ENCODE assay signal across 30 cellular contexts in genomic region chr5:177092178-177093081, GRCh38. TPM values are rescaled to one million over a fixed set of nuclear protein-coding genes. Genes with fewer than 3 reads are reported as not detected.
DNase-seq lines count a peak whose midpoint lies in the region; ATAC-seq, FAIRE-seq and TF ChIP-seq lines count a peak whose summit lies in the region.
"Had no signal": no experiment of that assay in that cellular context is flagged by ENCODE, and none has a peak within 500 bp of the region (broad histone marks: within the 10 kb centered on the region; RNA-seq: fewer than 3 reads in every experiment).

No MANE protein-coding gene starts in this region.

- H3K9me3 ChIP-seq in HepG2 (ENCODE audit: low read length) (no peaks in the 10 kb centered on the region), right lobe of liver (no peaks in the 10 kb centered on the region), K562 (replicated peaks; ENCODE audit: control insufficient read depth, insufficient read depth, low read depth, low read length) (no peaks in the 10 kb centered on the region), osteoblast (ENCODE audit: low read depth, low read length) (no peaks in the 10 kb centered on the region), smooth muscle cell (replicated peaks; ENCODE audit: low read depth) (no peaks in the 10 kb centered on the region)
- H3K9me3 ChIP-seq: BE2C, BLaER1 had no signal

- H3K36me3 ChIP-seq in HepG2 (replicated peaks in 1 of 2; ENCODE audit: control insufficient read depth in 1 of 2, insufficient read depth in 2 of 2, low read length in 2 of 2) (peaks cover 35 to 67% of the 10 kb centered on the region in 2 experiments), right lobe of liver (peaks cover 0 to 30% (median 15%) of the 10 kb centered on the region in 4 donors), K562 (ENCODE audit: control insufficient read depth, insufficient read depth, low read length) (peaks cover 5% of the 10 kb centered on the region; the same call in 2 of the 3 replicates), osteoblast (ENCODE audit: insufficient read depth, low read length) (no peaks in the 10 kb centered on the region), smooth muscle cell (ENCODE audit: low read depth) (no peaks in the 10 kb centered on the region)
- H3K36me3 ChIP-seq: BE2C, BLaER1 had no signal

- TF ChIP-seq CTCF in HepG2 (CRISPR knock-in tag; IDR thresholded peaks at IDR 0.05) (no peak), right lobe of liver (IDR thresholded peaks at IDR 0.05) (no peak), K562 (IDR thresholded peaks at IDR 0.05 in 2 of 3, conservative IDR thresholded peaks at IDR 0.05 in 1 of 3; ENCODE audit: insufficient read depth in 2 of 3, low read depth in 1 of 3, low read length in 3 of 3) (no peak), nephron progenitor cell (IDR thresholded peaks at IDR 0.05) (no peak), osteoblast (IDR thresholded peaks at IDR 0.05; ENCODE audit: extremely low read depth, low read depth, low read length) (no peak), smooth muscle cell (IDR thresholded peaks at IDR 0.05; ENCODE audit: borderline replicate concordance, insufficient read depth, poor library complexity, severe bottlenecking) (no peak)

- peaks cover 7% of the 10 kb centered on the region for H4K20me1 ChIP-seq in HepG2 (ENCODE audit: insufficient read depth, low read length)
- no peaks in the 10 kb centered on the region for H4K20me1 ChIP-seq in K562 (replicated peaks; ENCODE audit: control insufficient read depth, insufficient read depth, low read length)
- H4K20me1 ChIP-seq in osteoblast (ENCODE audit: insufficient read depth, low read length) = no peaks in the 10 kb centered on the region
- no peaks in the 10 kb centered on the region for H4K20me1 ChIP-seq in smooth muscle cell (ENCODE audit: low read depth)
- H4K20me1 ChIP-seq: BLaER1 had no signal

- H3K27ac Mint-ChIP-seq in nephron progenitor cell = peak overlapping the region; percentile 25
- H3K27ac Mint-ChIP-seq: CD4-positive, alpha-beta memory T cell; CD4-positive, CD25-positive, alpha-beta regulatory T cell; CD8-positive, alpha-beta memory T cell had no signal

- H3K4me2 ChIP-seq in HepG2 (ENCODE audit: low read depth, low read length) (no peak overlapping the region), K562 (ENCODE audit: insufficient read depth, low read length) (no peak overlapping the region), osteoblast (ENCODE audit: insufficient read depth, low read length) (no peak overlapping the region), smooth muscle cell (no peak overlapping the region)
- H3K4me2 ChIP-seq: BLaER1 had no signal

- H3K27me3 Mint-ChIP-seq in nephron progenitor cell (ENCODE audit: low read depth, poor library complexity) = peaks cover 17% of the 10 kb centered on the region

- TF ChIP-seq EP300 in HepG2 (IDR thresholded peaks at IDR 0.05; ENCODE audit: low read depth in 2 of 2, low read length in 2 of 2) = no peak
- TF ChIP-seq EP300 in HepG2 (CRISPR knock-in tag; IDR thresholded peaks at IDR 0.05; ENCODE audit: borderline replicate concordance) = no peak
- no peak for TF ChIP-seq EP300 in K562 (IDR thresholded peaks at IDR 0.05; ENCODE audit: low read length)

- H3K4me1 ChIP-seq in HepG2 (ENCODE audit: insufficient read depth, low read length) = peaks cover 93% of the 10 kb centered on the region
- peaks cover 2 to 59% (median 23%) of the 10 kb centered on the region in 4 donors for H3K4me1 ChIP-seq in right lobe of liver
- peaks cover 12 to 51% of the 10 kb centered on the region in 2 experiments; a peak in 3 of 5 replicates for H3K4me1 ChIP-seq in K562 (replicated peaks in 1 of 2; ENCODE audit: control insufficient read depth in 2 of 2, insufficient read depth in 2 of 2, low read length in 2 of 2)
- no peaks in the 10 kb centered on the region for H3K4me1 ChIP-seq in osteoblast (ENCODE audit: insufficient read depth, low read length)
- H3K4me1 ChIP-seq in smooth muscle cell (ENCODE audit: low read depth) = peaks cover 5% of the 10 kb centered on the region

- H3K9me3 Mint-ChIP-seq in nephron progenitor cell = no peaks in the 10 kb centered on the region
- H3K9me3 Mint-ChIP-seq: CD4-positive, alpha-beta memory T cell; CD4-positive, CD25-positive, alpha-beta regulatory T cell; CD8-positive, alpha-beta memory T cell had no signal

- TF ChIP-seq RAD21 in HepG2 (CRISPR knock-in tag; IDR thresholded peaks at IDR 0.05) = no peak
- no peak for TF ChIP-seq RAD21 in K562 (CRISPR knock-in tag; conservative IDR thresholded peaks at IDR 0.05 in 1 of 2, IDR thresholded peaks at IDR 0.05 in 1 of 2)

- peak in 1 of 2 experiments; percentile 13; a peak in 2 of 4 replicates for TF ChIP-seq POLR2A in HepG2 (IDR thresholded peaks at IDR 0.05; ENCODE audit: insufficient read depth in 1 of 2, low read depth in 2 of 2, low read length in 2 of 2)
- no peak for TF ChIP-seq POLR2A in right lobe of liver (IDR thresholded peaks at IDR 0.05)
- TF ChIP-seq POLR2A in K562 (conservative IDR thresholded peaks at IDR 0.05) = no peak

- H3K27ac ChIP-seq in HepG2 (ENCODE audit: extremely low read length, insufficient read depth, low read length) = peak overlapping the region; percentile 24
- H3K27ac ChIP-seq in right lobe of liver = no peak overlapping the region
- no peak overlapping the region for H3K27ac ChIP-seq in K562 (ENCODE audit: extremely low read depth, low read depth, low read length)
- H3K27ac ChIP-seq in osteoblast (ENCODE audit: low read depth, low read length) = no peak overlapping the region
- H3K27ac ChIP-seq in smooth muscle cell (ENCODE audit: low read depth) = no peak overlapping the region
- H3K27ac ChIP-seq: 22Rv1, BLaER1 had no signal

- no TSS peak for BruUV-seq in HepG2 (replicated peaks; lab: Mats Ljungman, UMichigan)
- no TSS peak for BruUV-seq in K562 (replicated peaks; lab: Mats Ljungman, UMichigan)

- H2AFZ ChIP-seq in HepG2 (ENCODE audit: low read length) (no peak overlapping the region), K562 (ENCODE audit: low read depth, low read length) (no peak overlapping the region), osteoblast (ENCODE audit: low read length) (no peak overlapping the region), smooth muscle cell (ENCODE audit: low read depth) (no peak overlapping the region)

- H3K9ac ChIP-seq in HepG2 (ENCODE audit: insufficient read depth, low read depth, low read length) (no peak overlapping the region), K562 (ENCODE audit: insufficient read depth in 1 of 2, low read depth in 2 of 2, low read length in 2 of 2) (no peak overlapping the region), smooth muscle cell (ENCODE audit: low read depth) (no peak overlapping the region)
- H3K9ac ChIP-seq: BLaER1 had no signal

- no peaks in the 10 kb centered on the region for H3F3A ChIP-seq in smooth muscle cell (ENCODE audit: low read depth)

- intact Hi-C loops in HepG2 (cut with micrococcal nuclease; ENCODE audit: unreplicated experiment) = no loop called here
- intact Hi-C loops in right lobe of liver (cut with DNase I) = no loop called here
- intact Hi-C loops in K562 (cut with micrococcal nuclease) = no loop called here

- 84% methylated on average over 14 of the region's 32 CpGs for WGBS in HepG2 (ENCODE audit: low lambda C conversion rate)
- no CpG with 5 or more reads among the region's 32 CpGs for WGBS in right lobe of liver (ENCODE audit: insufficient coverage, low coverage, low lambda C conversion rate, missing lambda C conversion rate)
- WGBS in K562 (ENCODE audit: insufficient coverage, low coverage, missing lambda C conversion rate) = 81% methylated on average over 23 of the region's 32 CpGs
- 94% methylated on average over 32 of the region's 32 CpGs for WGBS in smooth muscle cell (ENCODE audit: low lambda C conversion rate)

- CTCF ChIA-PET in HepG2 (lab: Yijun Ruan, JAX; ENCODE audit: low intra/inter-chr PET ratio, low total read pairs) (no interaction called here), K562 (lab: Yijun Ruan, JAX; ENCODE audit: low intra/inter-chr PET ratio) (no interaction called here)

- DNase-seq in HepG2 (ENCODE audit: low spot score) (no peak), right lobe of liver (no peak), K562 (ENCODE audit: extremely low read depth in 1 of 4, low spot score in 3 of 4) (no peak), nephron progenitor cell (no peak), osteoblast (ENCODE audit: insufficient read length, low spot score, missing footprints) (peak; percentile 67), smooth muscle cell (lab: John Stamatoyannopoulos, UW; ENCODE audit: unreplicated experiment) (no peak), SKM-1 (lab: John Stamatoyannopoulos, UW; ENCODE audit: unreplicated experiment) (no peak)
- DNase-seq in activated CD8-positive, alpha-beta memory T cell treated with anti-CD3 and anti-CD28 coated beads, Interleukin-2, amount 50 U/mL, for 4 hours = no peak
- DNase-seq: ACHN; BE2C; C1 segment of cervical spinal cord; CD4-positive, alpha-beta memory T cell; CD4-positive, CD25-positive, alpha-beta regulatory T cell; CD8-positive, alpha-beta memory T cell; COR-L47; DMS 273 treated with DMSO at 0.1 percent for 48 hours; DMS153; DMS53; DMS79; DND-41; EL; GDM1 had no signal

- ATAC-seq in HepG2 (no peak), right lobe of liver (no peak), K562 (no peak)
- ATAC-seq: GM12878 had no signal

- H3K27me3 ChIP-seq in HepG2 (ENCODE audit: control insufficient read depth in 1 of 2, insufficient read depth in 2 of 2, low read length in 2 of 2) = no peaks in the 10 kb centered on the region; a peak in 1 of 5 replicates
- no peaks in the 10 kb centered on the region for H3K27me3 ChIP-seq in right lobe of liver
- no peaks in the 10 kb centered on the region for H3K27me3 ChIP-seq in K562 (ENCODE audit: control insufficient read depth in 2 of 2, insufficient read depth in 2 of 2, low read length in 2 of 2)
- peaks cover 10% of the 10 kb centered on the region for H3K27me3 ChIP-seq in osteoblast (ENCODE audit: insufficient read depth, low read length)
- H3K27me3 ChIP-seq in smooth muscle cell (ENCODE audit: low read depth) = no peaks in the 10 kb centered on the region
- H3K27me3 ChIP-seq: BE2C, BLaER1 had no signal

- H3K4me3 ChIP-seq in HepG2 (replicated peaks in 1 of 3; ENCODE audit: insufficient read depth in 1 of 3, low read depth in 2 of 3, low read length in 3 of 3) = no peak overlapping the region
- H3K4me3 ChIP-seq in right lobe of liver = no peak overlapping the region
- H3K4me3 ChIP-seq in K562 = no peak overlapping the region
- H3K4me3 ChIP-seq in osteoblast (ENCODE audit: insufficient read depth, low read length) = no peak overlapping the region
- no peak overlapping the region for H3K4me3 ChIP-seq in smooth muscle cell
- H3K4me3 ChIP-seq: BLaER1, GM12878 had no signal

- H3K4me1 Mint-ChIP-seq in nephron progenitor cell = peaks cover 35% of the 10 kb centered on the region

- no peak for FAIRE-seq in HepG2 (lab: Jason Lieb, UNC)
- no peak for FAIRE-seq in K562 (lab: Jason Lieb, UNC)
- FAIRE-seq: A204.1, GM12878, GM12892, GM18507, GM19239 had no signal

- in situ Hi-C loops in HepG2 (cut with HindIII; ENCODE audit: extremely low pct_ligation_motif_present, low pct_unique_long_range_greater_than_20kb) = no loop called here
- in situ Hi-C loops in K562 (cut with MboI) = no loop called here

- H3K9me1 ChIP-seq in K562 (ENCODE audit: control insufficient read depth, insufficient read depth, low read length) = no peaks in the 10 kb centered on the region

- H3K79me2 ChIP-seq in HepG2 (ENCODE audit: insufficient read depth, low read length) = peaks cover 43% of the 10 kb centered on the region
- peaks cover 3% of the 10 kb centered on the region; the same call in 2 of the 3 replicates for H3K79me2 ChIP-seq in K562 (ENCODE audit: control insufficient read depth, insufficient read depth, low read length)
- no peaks in the 10 kb centered on the region for H3K79me2 ChIP-seq in osteoblast (ENCODE audit: insufficient read depth, low read length)
- H3K79me2 ChIP-seq in smooth muscle cell (ENCODE audit: low read depth) = no peaks in the 10 kb centered on the region

- POLR2A ChIA-PET in HepG2 (lab: Yijun Ruan, JAX) (no interaction called here), K562 (lab: Yijun Ruan, JAX) (interaction anchor here (0.6 to 1.0 kb wide), 5 partner anchors 12 to 475 kb away, joined by 3 to 4 read pairs (median 3); no protein-coding TSS in a partner anchor)

- H3K36me3 Mint-ChIP-seq in nephron progenitor cell (ENCODE audit: low read depth) = peaks cover 4% of the 10 kb centered on the region
- H3K36me3 Mint-ChIP-seq: CD4-positive, alpha-beta memory T cell; CD4-positive, CD25-positive, alpha-beta regulatory T cell; CD8-positive, alpha-beta memory T cell had no signal

- no peak overlapping the region for H3K4me3 Mint-ChIP-seq in nephron progenitor cell
- H3K4me3 Mint-ChIP-seq: CD14-positive monocyte; CD4-positive, alpha-beta memory T cell; CD4-positive, CD25-positive, alpha-beta regulatory T cell; CD8-positive, alpha-beta memory T cell had no signal

RNA-seq across cellular contexts. Expression of gene FGFR4, which starts 5.7 kb away (rescaled TPM):
- 109 and 219 TPM in 2 replicates for total RNA-seq in HepG2 (2016; rRNA removed; fragmentation: Illumina TruSeq; extraction: Trizol)
- 52.3 and 56.4 TPM in 2 replicates for total RNA-seq in HepG2 (2016; cell fraction: cytosol; rRNA removed; fragmentation: Illumina TruSeq; extraction: Trizol; ENCODE audit: low read depth)
- 90.0 and 222 TPM in 2 replicates for total RNA-seq in HepG2 (2016; cell fraction: insoluble cytoplasmic fraction; rRNA removed; fragmentation: Illumina TruSeq; extraction: Trizol)
- total RNA-seq in HepG2 (2016; cell fraction: membrane; rRNA removed; fragmentation: Illumina TruSeq; extraction: Trizol) = 106 and 116 TPM in 2 replicates
- total RNA-seq in HepG2 (2016; cell fraction: nucleus; rRNA removed; fragmentation: Illumina TruSeq; extraction: Trizol) = 196 and 244 TPM in 2 replicates
- 129 and 188 TPM in 2 replicates for polyA plus RNA-seq in HepG2 (2011; rRNA removed)
- polyA plus RNA-seq in HepG2 (2011; cell fraction: cytosol; rRNA removed) = 134 and 208 TPM in 2 replicates
- polyA plus RNA-seq in HepG2 (2011; cell fraction: nucleus; rRNA removed) = 419 and 525 TPM in 2 replicates
- 133 and 146 TPM in 2 replicates for polyA plus RNA-seq in HepG2 (2012)
- polyA plus RNA-seq in HepG2 (2016; cell fraction: cytosol; fragmentation: Illumina TruSeq; extraction: Trizol; ENCODE audit: low read depth) = 42.6 and 44.6 TPM in 2 replicates
- 85.7 and 113 TPM in 2 replicates for polyA plus RNA-seq in HepG2 (2016; cell fraction: insoluble cytoplasmic fraction; fragmentation: Illumina TruSeq; extraction: Trizol; ENCODE audit: low read depth)
- 86.4 and 98.3 TPM in 2 replicates for polyA plus RNA-seq in HepG2 (2016; cell fraction: membrane; fragmentation: Illumina TruSeq; extraction: Trizol; ENCODE audit: low read depth)
- polyA plus RNA-seq in HepG2 (2016; cell fraction: nucleus; fragmentation: Illumina TruSeq; extraction: Trizol; ENCODE audit: insufficient read depth, low read depth) = 453 and 457 TPM in 2 replicates
- polyA minus RNA-seq in HepG2 (2011; rRNA and poly(A)+ RNA removed; ENCODE audit: low replicate concordance) = 8.0 and 375 TPM in 2 replicates
- 121 and 152 TPM in 2 replicates for polyA minus RNA-seq in HepG2 (2011; cell fraction: cytosol; rRNA and poly(A)+ RNA removed)
- 148 and 160 TPM in 2 replicates for polyA minus RNA-seq in HepG2 (2011; cell fraction: nucleus; rRNA and poly(A)+ RNA removed)
- 10 to 100 TPM; 38.9 to 73.3 (median 55.1) TPM for total RNA-seq in right lobe of liver
- total RNA-seq in K562 (2011; cell fraction: chromatin; rRNA removed; ENCODE audit: low replicate concordance) = 41.6 and 132 TPM in 2 replicates
- 128 and 136 TPM in 2 replicates for total RNA-seq in K562 (2011; cell fraction: nucleolus; rRNA removed)
- 69.4 and 76.7 TPM in 2 replicates for total RNA-seq in K562 (2011; cell fraction: nucleoplasm; rRNA removed)
- total RNA-seq in K562 (2014; rRNA removed) = 19.1 and 25.8 TPM in 2 replicates
- total RNA-seq in K562 (2014; rRNA removed; fragmentation: Illumina TruSeq; extraction: Trizol) = 2.5 and 5.2 TPM in 2 replicates
- 7.5 and 7.8 TPM in 2 replicates for total RNA-seq in K562 (2015; rRNA removed; fragmentation: Illumina TruSeq; extraction: Trizol)
- total RNA-seq in K562 (2021) = 32.2 and 35.4 TPM in 2 replicates
- polyA plus RNA-seq in K562 (2011; rRNA removed) = 14.8 and 21.0 TPM in 2 replicates
- 21.8 and 41.8 TPM in 2 replicates for polyA plus RNA-seq in K562 (2011; cell fraction: cytosol; rRNA removed)
- 77.2 and 115 TPM in 2 replicates for polyA plus RNA-seq in K562 (2011; cell fraction: nucleus; rRNA removed)
- 11.4 and 14.2 TPM in 2 replicates for polyA plus RNA-seq in K562 (2012)
- 7.0 and 15.9 TPM in 2 replicates for polyA plus RNA-seq in K562 (2014; fragmentation: Illumina TruSeq; extraction: Trizol)
- under 1 TPM; 0.76 to 0.89 TPM for polyA plus RNA-seq in K562 (2014; fragmentation: Nextera tagmentation; extraction: Ambion mirVana)
- 17.9 and 24.9 TPM in 2 replicates for polyA plus RNA-seq in K562 (2014; rRNA removed)
- polyA minus RNA-seq in K562 (2011; rRNA and poly(A)+ RNA removed) = 7.1 and 8.8 TPM in 2 replicates
- 19.2 and 19.8 TPM in 2 replicates for polyA minus RNA-seq in K562 (2011; cell fraction: cytosol; rRNA and poly(A)+ RNA removed)
- 29.4 and 31.4 TPM in 2 replicates for polyA minus RNA-seq in K562 (2011; cell fraction: nucleus; rRNA and poly(A)+ RNA removed)
- total RNA-seq in osteoblast = 0.29 and 1.1 TPM in 2 replicates
- 0.90 and 1.8 TPM in 2 replicates for total RNA-seq in smooth muscle cell
- 0.63 and 1.1 TPM in 2 replicates for polyA plus RNA-seq in smooth muscle cell
- polyA plus RNA-seq: CD14-positive monocyte; CD4-positive, alpha-beta memory T cell had no signal

RNA-seq across cellular contexts. Expression of gene NSD1, which starts 41.1 kb away (rescaled TPM):
- total RNA-seq in HepG2 (2016; rRNA removed; fragmentation: Illumina TruSeq; extraction: Trizol) = 0.09 and 0.18 TPM in 2 replicates
- total RNA-seq in HepG2 (2016; cell fraction: cytosol; rRNA removed; fragmentation: Illumina TruSeq; extraction: Trizol; ENCODE audit: low read depth) = under 0.01 TPM in 1 of 2 replicates, not detected in the other
- 0.04 and 0.09 TPM in 2 replicates for total RNA-seq in HepG2 (2016; cell fraction: insoluble cytoplasmic fraction; rRNA removed; fragmentation: Illumina TruSeq; extraction: Trizol)
- 0.10 and 0.12 TPM in 2 replicates for total RNA-seq in HepG2 (2016; cell fraction: membrane; rRNA removed; fragmentation: Illumina TruSeq; extraction: Trizol)
- total RNA-seq in HepG2 (2016; cell fraction: nucleus; rRNA removed; fragmentation: Illumina TruSeq; extraction: Trizol) = 0.16 and 0.19 TPM in 2 replicates
- polyA plus RNA-seq in HepG2 (2011; rRNA removed) = 0.01 and 0.05 TPM in 2 replicates
- under 0.01 and 0.01 TPM in 2 replicates for polyA plus RNA-seq in HepG2 (2011; cell fraction: cytosol; rRNA removed)
- polyA plus RNA-seq in HepG2 (2011; cell fraction: nucleus; rRNA removed) = 0.06 and 0.09 TPM in 2 replicates
- polyA plus RNA-seq in HepG2 (2012) = 0.01 TPM in 1 of 2 replicates, not detected in the other
- not detected in 2 replicates for polyA plus RNA-seq in HepG2 (2016; cell fraction: cytosol; fragmentation: Illumina TruSeq; extraction: Trizol; ENCODE audit: low read depth)
- not detected in 2 replicates for polyA plus RNA-seq in HepG2 (2016; cell fraction: insoluble cytoplasmic fraction; fragmentation: Illumina TruSeq; extraction: Trizol; ENCODE audit: low read depth)
- polyA plus RNA-seq in HepG2 (2016; cell fraction: membrane; fragmentation: Illumina TruSeq; extraction: Trizol; ENCODE audit: low read depth) = not detected in 2 replicates
- 0.07 and 0.29 TPM in 2 replicates for polyA plus RNA-seq in HepG2 (2016; cell fraction: nucleus; fragmentation: Illumina TruSeq; extraction: Trizol; ENCODE audit: insufficient read depth, low read depth)
- 0.12 and 50.5 TPM in 2 replicates for polyA minus RNA-seq in HepG2 (2011; rRNA and poly(A)+ RNA removed; ENCODE audit: low replicate concordance)
- 0.10 and 0.26 TPM in 2 replicates for polyA minus RNA-seq in HepG2 (2011; cell fraction: cytosol; rRNA and poly(A)+ RNA removed)
- 0.12 and 0.52 TPM in 2 replicates for polyA minus RNA-seq in HepG2 (2011; cell fraction: nucleus; rRNA and poly(A)+ RNA removed)
- total RNA-seq in right lobe of liver = 10 to 100 TPM; 13.1 to 33.1 (median 23.6) TPM
- 86.2 and 191 TPM in 2 replicates for total RNA-seq in K562 (2011; cell fraction: chromatin; rRNA removed; ENCODE audit: low replicate concordance)
- total RNA-seq in K562 (2011; cell fraction: nucleolus; rRNA removed) = 42.7 and 55.9 TPM in 2 replicates
- 72.0 and 78.1 TPM in 2 replicates for total RNA-seq in K562 (2011; cell fraction: nucleoplasm; rRNA removed)
- total RNA-seq in K562 (2014; rRNA removed) = 27.7 and 29.5 TPM in 2 replicates
- total RNA-seq in K562 (2014; rRNA removed; fragmentation: Illumina TruSeq; extraction: Trizol) = 36.7 and 45.4 TPM in 2 replicates
- total RNA-seq in K562 (2015; rRNA removed; fragmentation: Illumina TruSeq; extraction: Trizol) = 39.1 TPM in 2 replicates
- 51.0 and 54.3 TPM in 2 replicates for total RNA-seq in K562 (2021)
- polyA plus RNA-seq in K562 (2011; rRNA removed) = 13.9 and 15.7 TPM in 2 replicates
- 8.4 and 10.3 TPM in 2 replicates for polyA plus RNA-seq in K562 (2011; cell fraction: cytosol; rRNA removed)
- polyA plus RNA-seq in K562 (2011; cell fraction: nucleus; rRNA removed) = 19.7 and 21.4 TPM in 2 replicates
- 16.7 and 20.4 TPM in 2 replicates for polyA plus RNA-seq in K562 (2012)
- polyA plus RNA-seq in K562 (2014; fragmentation: Illumina TruSeq; extraction: Trizol) = 20.9 and 24.7 TPM in 2 replicates
- polyA plus RNA-seq in K562 (2014; fragmentation: Nextera tagmentation; extraction: Ambion mirVana) = 1 to 10 TPM; 3.8 to 5.5 TPM
- polyA plus RNA-seq in K562 (2014; rRNA removed) = 12.4 and 15.8 TPM in 2 replicates
- 50.9 and 58.5 TPM in 2 replicates for polyA minus RNA-seq in K562 (2011; rRNA and poly(A)+ RNA removed)
- polyA minus RNA-seq in K562 (2011; cell fraction: cytosol; rRNA and poly(A)+ RNA removed) = 27.5 and 32.6 TPM in 2 replicates
- 31.2 and 53.8 TPM in 2 replicates for polyA minus RNA-seq in K562 (2011; cell fraction: nucleus; rRNA and poly(A)+ RNA removed)
- 48.6 and 53.2 TPM in 2 replicates for total RNA-seq in osteoblast
- total RNA-seq in smooth muscle cell = 38.2 and 45.2 TPM in 2 replicates
- polyA plus RNA-seq in smooth muscle cell = 22.6 and 34.0 TPM in 2 replicates

Comparison
In these comparisons a context has a peak if more than half of its experiments do, and no peak if none do; other contexts are left out.
1. RNA of gene NSD1, which starts 41.1 kb away (total RNA-seq): 48.6 to 53.2 TPM in osteoblast, 27.7 to 191 TPM in K562, 38.2 to 45.2 TPM in smooth muscle cell and 13.1 to 33.1 TPM in right lobe of liver; under 0.01 to 0.19 TPM in HepG2; every median in the first group is over 10 times any median in the second.
2. Of the 241 proteins assayed by ChIP-seq in both HepG2 and K562: peak only in HepG2: POLR2AphosphoS5 and RBFOX2; only in K562: POLR2G; in both: none; in neither: 237; mixed calls (peak in some experiments, not most) for 1.